Comparison of ENCODE assay signal across 12 cellular contexts in genomic region chr11:35059040-35059439, GRCh38.
DNase-seq lines count a peak whose midpoint lies in the region; ATAC-seq, FAIRE-seq and TF ChIP-seq lines count a peak whose summit lies in the region.
"Had no signal": no experiment of that assay in that cellular context is flagged by ENCODE, and none has a peak within 500 bp of the region (broad histone marks: within the 10 kb centered on the region; RNA-seq: fewer than 3 reads in every experiment).

No MANE protein-coding gene starts in this region.

- TF ChIP-seq CTCF in CD14-positive monocyte (IDR thresholded peaks at IDR 0.05) (no peak), left lung (IDR thresholded peaks at IDR 0.05) (no peak), A673 (conservative IDR thresholded peaks at IDR 0.05; ENCODE audit: low read depth, low read length) (no peak)

- BruUV-seq in A673 (replicated peaks; lab: Mats Ljungman, UMichigan) = no TSS peak

- peak; percentile 47 for DNase-seq in CD14-positive monocyte (ENCODE audit: low spot score)
- peak; percentile 72 for DNase-seq in SIG-M5 (lab: John Stamatoyannopoulos, UW)
- DNase-seq in left lung = no peak
- DNase-seq in A673 (ENCODE audit: low spot score) = no peak
- DNase-seq in NCI-H146 treated with DMSO at 0.1 percent for 48 hours (lab: John Stamatoyannopoulos, UW; ENCODE audit: unreplicated experiment) = no peak
- DNase-seq in small intestine = no peak
- DNase-seq: amniotic stem cell, MG63, NCI-H69 had no signal

- H3K36me3 Mint-ChIP-seq in CD14-positive monocyte = peaks cover 5 to 13% of the 10 kb centered on the region in 2 donors

- no peak for FAIRE-seq in small intestine (lab: Jason Lieb, UNC)

- no peaks in the 10 kb centered on the region for H3K27me3 ChIP-seq in left lung
- no peaks in the 10 kb centered on the region for H3K27me3 ChIP-seq in A673 (replicated peaks; ENCODE audit: insufficient read depth, low read depth, low read length, poor library complexity)
- H3K27me3 ChIP-seq in small intestine (ENCODE audit: control insufficient read depth in 2 of 2, insufficient read depth in 2 of 2, low read length in 2 of 2) = no peaks in the 10 kb centered on the region
- H3K27me3 ChIP-seq: MG63, suprapubic skin had no signal

- H3K27ac Mint-ChIP-seq in CD14-positive monocyte = peak overlapping the region; percentile 89 to 97 (median 93)

- WGBS in small intestine, 3 donors = 73 to 84% (median 79%) methylated on average over 3 of the region's 3 CpGs

- CTCF ChIA-PET in A673 (lab: Charles Lee) = no interaction called here

- peaks cover 33% of the 10 kb centered on the region for H3K4me1 Mint-ChIP-seq in CD14-positive monocyte

- peaks cover 3 to 13% (median 6%) of the 10 kb centered on the region in 7 donors for H3K9me3 Mint-ChIP-seq in CD14-positive monocyte

- H3K27me3 Mint-ChIP-seq in CD14-positive monocyte (ENCODE audit: low read depth in 3 of 3) = peaks cover 0 to 2% (median 0%) of the 10 kb centered on the region in 3 donors

- no peak overlapping the region for H3K4me3 Mint-ChIP-seq in CD14-positive monocyte

- no peaks in the 10 kb centered on the region for H3K36me3 ChIP-seq in left lung
- no peaks in the 10 kb centered on the region for H3K36me3 ChIP-seq in A673 (ENCODE audit: insufficient read depth, low read length, poor library complexity, severe bottlenecking)
- no peaks in the 10 kb centered on the region for H3K36me3 ChIP-seq in small intestine (ENCODE audit: control insufficient read depth in 2 of 2, insufficient read depth in 2 of 2, low read length in 2 of 2)
- H3K36me3 ChIP-seq: suprapubic skin had no signal

- POLR2A ChIA-PET in A673 (lab: Charles Lee; ENCODE audit: low non-redundant PET) = interaction anchor here (0.6 kb wide), 2 partner anchors 76 to 95 kb away, joined by 3 read pairs; no protein-coding TSS in a partner anchor

- H3K27ac ChIP-seq in left lung = peak overlapping the region in 1 of 2 donors; percentile 78
- no peak overlapping the region for H3K27ac ChIP-seq in A673 (ENCODE audit: low read depth, low read length, poor library complexity, severe bottlenecking)
- H3K27ac ChIP-seq in small intestine (ENCODE audit: low read depth in 1 of 2, low read length in 1 of 2) = no peak overlapping the region
- H3K27ac ChIP-seq: suprapubic skin had no signal

- intact Hi-C loops in CD14-positive monocyte (cut with micrococcal nuclease) (no loop called here), left lung (cut with DNase I) (no loop called here), A673 (cut with micrococcal nuclease; ENCODE audit: unreplicated experiment) (no loop called here)

- ATAC-seq in GM21723 (IDR thresholded peaks at IDR 0.05; ENCODE audit: unreplicated experiment) (peak; percentile 60), left lung (peak; percentile 33), HG02678 (IDR thresholded peaks at IDR 0.05; ENCODE audit: unreplicated experiment) (no peak)

- H3K4me1 ChIP-seq in left lung (peaks cover 0 to 36% of the 10 kb centered on the region in 2 donors), A673 (ENCODE audit: insufficient read depth, low read length, poor library complexity, severe bottlenecking) (peaks cover 4% of the 10 kb centered on the region), small intestine (ENCODE audit: control insufficient read depth in 2 of 2, insufficient read depth in 1 of 2, low read depth in 1 of 2, low read length in 1 of 2) (no peaks in the 10 kb centered on the region)

- H3K4me3 ChIP-seq in left lung (no peak overlapping the region), A673 (ENCODE audit: low read depth, low read length, poor library complexity, severe bottlenecking) (no peak overlapping the region), small intestine (ENCODE audit: low read depth in 1 of 2, low read length in 2 of 2) (no peak overlapping the region)
- H3K4me3 ChIP-seq: MG63, suprapubic skin had no signal

- H3K9me3 ChIP-seq in left lung (no peaks in the 10 kb centered on the region), A673 (ENCODE audit: low read depth, low read length, poor library complexity, severe bottlenecking) (no peaks in the 10 kb centered on the region), small intestine (ENCODE audit: control insufficient read depth, low read depth) (no peaks in the 10 kb centered on the region)
- H3K9me3 ChIP-seq: suprapubic skin had no signal

Comparison
In these comparisons a context has a peak if more than half of its experiments do, and no peak if none do; other contexts are left out.
1. DNase-seq: peak in CD14-positive monocyte (single experiment) and SIG-M5 (single experiment); none in left lung (0 of 2), A673 (single experiment), NCI-H146 treated with DMSO at 0.1 percent for 48 hours (single experiment) and small intestine (single experiment).